21 cellular contexts compared by ENCODE assay signal in the genomic region with DNA sequence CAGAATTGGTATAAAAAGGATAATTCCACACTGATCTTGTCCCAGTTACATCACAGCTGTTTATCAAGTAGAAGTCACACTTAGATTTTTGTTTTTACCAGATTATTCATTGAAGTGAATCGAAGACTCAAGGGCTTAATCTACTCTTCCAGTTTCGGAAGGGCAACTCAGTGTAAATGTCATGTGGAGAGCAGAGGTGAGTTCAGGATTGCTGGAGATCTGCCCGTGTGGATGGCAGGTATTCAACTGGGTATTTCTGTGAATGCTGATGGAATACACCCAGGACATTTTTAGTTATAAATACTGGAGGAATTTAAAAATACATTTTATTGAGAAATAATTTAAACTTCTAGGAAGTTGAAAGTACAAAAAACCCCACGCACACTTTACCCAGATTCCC.
"Had no signal": no experiment of that assay in that cellular context is flagged by ENCODE, and none has a peak within 500 bp of the region (broad histone marks: within the 10 kb centered on the region; RNA-seq: fewer than 3 reads in every experiment).

No MANE protein-coding gene starts in this region.

- H3K4me3 Mint-ChIP-seq: immature natural killer cell; naive thymus-derived CD8-positive, alpha-beta T cell; stimulated activated memory B cell treated with anti-CD40 and anti-IgM and Interleukin-4, amounts not matched to agents 10 μg/mL and 1 μg/mL and 100 μg/mL, for 72 hours; stimulated activated naive CD8-positive, alpha-beta T cell treated with anti-CD3 and anti-CD28 coated beads, Interleukin-15, Interleukin-2, amounts not matched to agents 100 ng/mL and 50 ng/mL, for 24 hours had no signal

- H3K36me3 Mint-ChIP-seq: immature natural killer cell; stimulated activated memory B cell treated with anti-CD40 and anti-IgM and Interleukin-4, amounts not matched to agents 10 μg/mL and 1 μg/mL and 100 μg/mL, for 72 hours had no signal

- H3K27me3 ChIP-seq: colonic mucosa, esophagus squamous epithelium, gastroesophageal sphincter, neutrophil, ovary, tibial artery, upper lobe of left lung, uterus had no signal

- H3K9me3 ChIP-seq: colonic mucosa, esophagus squamous epithelium, gastroesophageal sphincter, left ventricle myocardium inferior, neutrophil, ovary, tibial artery, upper lobe of left lung, uterus had no signal

- H3K36me3 ChIP-seq: colonic mucosa, ovary, uterus had no signal

- ATAC-seq: gastroesophageal sphincter; naive thymus-derived CD8-positive, alpha-beta T cell; right cardiac atrium; stimulated activated memory B cell treated with anti-CD40 and anti-IgM and Interleukin-4, amounts not matched to agents 10 μg/mL and 1 μg/mL and 100 μg/mL, for 72 hours had no signal

- H3K27me3 Mint-ChIP-seq: naive thymus-derived CD8-positive, alpha-beta T cell; stimulated activated memory B cell treated with anti-CD40 and anti-IgM and Interleukin-4, amounts not matched to agents 10 μg/mL and 1 μg/mL and 100 μg/mL, for 72 hours; stimulated activated naive CD8-positive, alpha-beta T cell treated with anti-CD3 and anti-CD28 coated beads, Interleukin-15, Interleukin-2, amounts not matched to agents 100 ng/mL and 50 ng/mL, for 24 hours had no signal

- H3K4me1 ChIP-seq: colonic mucosa, gastroesophageal sphincter, left ventricle myocardium inferior, tibial artery, upper lobe of left lung, uterus had no signal

- H3K9me3 Mint-ChIP-seq: immature natural killer cell; naive thymus-derived CD8-positive, alpha-beta T cell; stimulated activated memory B cell treated with anti-CD40 and anti-IgM and Interleukin-4, amounts not matched to agents 10 μg/mL and 1 μg/mL and 100 μg/mL, for 72 hours; stimulated activated naive CD8-positive, alpha-beta T cell treated with anti-CD3 and anti-CD28 coated beads, Interleukin-15, Interleukin-2, amounts not matched to agents 100 ng/mL and 50 ng/mL, for 24 hours had no signal

- DNase-seq: colonic mucosa; dermis blood vessel endothelial cell; esophagus squamous epithelium; foreskin fibroblast; immature natural killer cell; left ventricle myocardium inferior; mesendoderm; naive thymus-derived CD8-positive, alpha-beta T cell; ovary; right cardiac atrium; stimulated activated CD4-positive, alpha-beta T cell treated with anti-CD3 and anti-CD28 coated beads, Interleukin-4, amount 100 ng/mL, for 1 hour; stimulated activated CD8-positive, alpha-beta memory T cell treated with anti-CD3 and anti-CD28 coated beads, Interleukin-4, amount 100 ng/mL, for 48 hours; tibial artery; upper lobe of left lung; uterus had no signal

- H3K4me3 ChIP-seq: colonic mucosa, esophagus squamous epithelium, gastroesophageal sphincter, left ventricle myocardium inferior, lung, ovary, smooth muscle cell, tibial artery, upper lobe of left lung, uterus had no signal

- H3K27ac Mint-ChIP-seq: stimulated activated memory B cell treated with anti-CD40 and anti-IgM and Interleukin-4, amounts not matched to agents 10 μg/mL and 1 μg/mL and 100 μg/mL, for 72 hours; stimulated activated naive CD8-positive, alpha-beta T cell treated with anti-CD3 and anti-CD28 coated beads, Interleukin-15, Interleukin-2, amounts not matched to agents 100 ng/mL and 50 ng/mL, for 24 hours had no signal

- H3K4me1 Mint-ChIP-seq: stimulated activated memory B cell treated with anti-CD40 and anti-IgM and Interleukin-4, amounts not matched to agents 10 μg/mL and 1 μg/mL and 100 μg/mL, for 72 hours had no signal

- H3K27ac ChIP-seq: colonic mucosa, esophagus squamous epithelium, gastroesophageal sphincter, left ventricle myocardium inferior, neutrophil, ovary, tibial artery, upper lobe of left lung, uterus had no signal
